ENCODE assay signal across 25 cellular contexts in genomic region chr1:7266561-7266960, GRCh38.
DNase-seq lines count a peak whose midpoint lies in the region; ATAC-seq, FAIRE-seq and TF ChIP-seq lines count a peak whose summit lies in the region.
"Had no signal": no experiment of that assay in that cellular context is flagged by ENCODE, and none has a peak within 500 bp of the region (broad histone marks: within the 10 kb centered on the region; RNA-seq: fewer than 3 reads in every experiment).

No MANE protein-coding gene starts in this region.

- ATAC-seq in HG02623 (IDR thresholded peaks at IDR 0.05; ENCODE audit: unreplicated experiment) = no peak
- no peak for ATAC-seq in HG03469 (IDR thresholded peaks at IDR 0.05; ENCODE audit: unreplicated experiment)
- no peak for ATAC-seq in stimulated activated naive B cell treated with anti-CD40 and anti-IgM and Interleukin-4, amounts not matched to agents 10 μg/mL and 1 μg/mL and 100 μg/mL, for 72 hours (replicated peaks)
- ATAC-seq: CD8-positive, alpha-beta T cell; gastrocnemius medialis; stimulated activated naive CD8-positive, alpha-beta T cell treated with anti-CD3 and anti-CD28 coated beads, Interleukin-15, amount 100 ng/mL, for 72 hours had no signal

- H3K4me1 Mint-ChIP-seq in HFFc6 (ENCODE audit: low read depth) = peaks cover 58% of the 10 kb centered on the region
- H3K4me1 Mint-ChIP-seq in osteocyte (ENCODE audit: unreplicated experiment) = peaks cover 28% of the 10 kb centered on the region
- no peaks in the 10 kb centered on the region for H3K4me1 Mint-ChIP-seq in stimulated activated naive B cell treated with anti-CD40 and anti-IgM and Interleukin-4, amounts not matched to agents 10 μg/mL and 1 μg/mL and 100 μg/mL, for 72 hours
- H3K4me1 Mint-ChIP-seq: stimulated activated naive CD8-positive, alpha-beta T cell treated with anti-CD3 and anti-CD28 coated beads, Interleukin-15, amount 100 ng/mL, for 72 hours had no signal

- peaks cover 5% of the 10 kb centered on the region for H3K9me3 ChIP-seq in keratinocyte (ENCODE audit: control insufficient read depth, low read depth, low read length)
- H3K9me3 ChIP-seq: adrenal gland, neutrophil had no signal

- DNase-seq in HFFc6 (no peak), SW480 (ENCODE audit: low spot score) (peak; percentile 8), keratinocyte (ENCODE audit: low read depth, low spot score) (no peak), osteocyte (ENCODE audit: extremely low spot score, unreplicated experiment) (peak; percentile 46), NCI-H146 (lab: John Stamatoyannopoulos, UW) (no peak)
- DNase-seq in stimulated activated naive B cell treated with anti-CD40 and anti-IgM and Interleukin-4, amounts not matched to agents 10 μg/mL and 1 μg/mL and 100 μg/mL, for 72 hours = no peak
- DNase-seq: activated CD8-positive, alpha-beta memory T cell treated with anti-CD3 and anti-CD28 coated beads, Interleukin-2, amount 50 U/mL, for 48 hours; activated effector memory CD4-positive, alpha-beta T cell treated with Interleukin-2 at 50 U/mL for 16 hours; erythroblast; gastrocnemius medialis; H9; midbrain; NCI-H1417; Right ventricle myocardium superior; spleen; stimulated activated CD4-positive, alpha-beta T cell treated with anti-CD3 and anti-CD28 coated beads, Interleukin-4, amount 100 ng/mL, for 24 hours; stimulated activated naive CD8-positive, alpha-beta T cell treated with anti-CD3 and anti-CD28 coated beads, Interleukin-15, amount 100 ng/mL, for 72 hours; T-helper 1 cell had no signal

- H3K27me3 Mint-ChIP-seq in HFFc6 (ENCODE audit: insufficient read depth) (peaks cover 2% of the 10 kb centered on the region; the same call in 1 of the 2 replicates), osteocyte (ENCODE audit: unreplicated experiment) (no peaks in the 10 kb centered on the region)
- peaks cover 19 to 32% of the 10 kb centered on the region in 2 donors for H3K27me3 Mint-ChIP-seq in stimulated activated naive B cell treated with anti-CD40 and anti-IgM and Interleukin-4, amounts not matched to agents 10 μg/mL and 1 μg/mL and 100 μg/mL, for 72 hours

- dilution Hi-C loops in keratinocyte (cut with MboI; ENCODE audit: extremely low pct_ligation_motif_present, low sequenced_read_pairs) = no loop called here

- no peaks in the 10 kb centered on the region for H4K20me1 ChIP-seq in keratinocyte (ENCODE audit: control insufficient read depth, extremely low read depth, insufficient read depth, low read length)

- H3K27ac ChIP-seq in keratinocyte (ENCODE audit: control insufficient read depth, insufficient read depth, low read length) = peak overlapping the region; percentile 70
- H3K27ac ChIP-seq: cardiac muscle cell, gastrocnemius medialis, neutrophil, spleen, upper lobe of left lung had no signal

- H3K9me1 ChIP-seq in keratinocyte (ENCODE audit: control insufficient read depth, extremely low read depth, insufficient read depth, low read length) = no peaks in the 10 kb centered on the region

- H3K9ac ChIP-seq in keratinocyte (ENCODE audit: control insufficient read depth, extremely low read depth, insufficient read depth, low read length) = peak overlapping the region; percentile 34

- no peaks in the 10 kb centered on the region for H3K27me3 ChIP-seq in keratinocyte (ENCODE audit: control insufficient read depth, extremely low read depth, insufficient read depth, low read length)
- H3K27me3 ChIP-seq: adrenal gland, cardiac muscle cell, upper lobe of left lung had no signal

- H3K27ac Mint-ChIP-seq in HFFc6 = peak overlapping the region; percentile 87
- H3K27ac Mint-ChIP-seq in osteocyte (ENCODE audit: unreplicated experiment) = no peak overlapping the region
- no peak overlapping the region for H3K27ac Mint-ChIP-seq in stimulated activated naive B cell treated with anti-CD40 and anti-IgM and Interleukin-4, amounts not matched to agents 10 μg/mL and 1 μg/mL and 100 μg/mL, for 72 hours
- H3K27ac Mint-ChIP-seq: CD8-positive, alpha-beta T cell had no signal

- H3K4me3 Mint-ChIP-seq in HFFc6 (no peak overlapping the region), osteocyte (ENCODE audit: unreplicated experiment) (no peak overlapping the region)
- no peak overlapping the region for H3K4me3 Mint-ChIP-seq in stimulated activated naive B cell treated with anti-CD40 and anti-IgM and Interleukin-4, amounts not matched to agents 10 μg/mL and 1 μg/mL and 100 μg/mL, for 72 hours
- H3K4me3 Mint-ChIP-seq: CD8-positive, alpha-beta T cell; H9; stimulated activated naive CD8-positive, alpha-beta T cell treated with anti-CD3 and anti-CD28 coated beads, Interleukin-15, amount 100 ng/mL, for 72 hours had no signal

- FAIRE-seq in keratinocyte (lab: Jason Lieb, UNC) = no peak

- no peak overlapping the region for H2AFZ ChIP-seq in keratinocyte (ENCODE audit: control insufficient read depth, low read length)

- H3K4me3 ChIP-seq in keratinocyte (ENCODE audit: control insufficient read depth in 2 of 3, extremely low read depth in 1 of 3, insufficient read depth in 2 of 3, low read depth in 1 of 3, low read length in 3 of 3) = no peak overlapping the region
- H3K4me3 ChIP-seq: adrenal gland, cardiac muscle cell, gastrocnemius medialis, spleen, upper lobe of left lung had no signal

- peaks cover 20% of the 10 kb centered on the region for H3K9me3 Mint-ChIP-seq in HFFc6
- peaks cover 20% of the 10 kb centered on the region for H3K9me3 Mint-ChIP-seq in osteocyte (ENCODE audit: unreplicated experiment)
- H3K9me3 Mint-ChIP-seq in stimulated activated naive B cell treated with anti-CD40 and anti-IgM and Interleukin-4, amounts not matched to agents 10 μg/mL and 1 μg/mL and 100 μg/mL, for 72 hours = peaks cover 12% of the 10 kb centered on the region in 2 donors

- peaks cover 14% of the 10 kb centered on the region for H3K36me3 Mint-ChIP-seq in HFFc6 (ENCODE audit: low read depth)
- H3K36me3 Mint-ChIP-seq in osteocyte (ENCODE audit: unreplicated experiment) = peaks cover 7% of the 10 kb centered on the region
- peaks cover 0 to 3% of the 10 kb centered on the region in 2 donors for H3K36me3 Mint-ChIP-seq in stimulated activated naive B cell treated with anti-CD40 and anti-IgM and Interleukin-4, amounts not matched to agents 10 μg/mL and 1 μg/mL and 100 μg/mL, for 72 hours
- H3K36me3 Mint-ChIP-seq: CD8-positive, alpha-beta T cell had no signal

- peak overlapping the region; percentile 54 for H3K4me2 ChIP-seq in keratinocyte (ENCODE audit: control insufficient read depth, extremely low read depth, insufficient read depth, low read depth, low read length)

- H3K36me3 ChIP-seq in keratinocyte (ENCODE audit: control insufficient read depth in 2 of 2, extremely low read depth in 1 of 2, insufficient read depth in 2 of 2, low read length in 2 of 2) = no peaks in the 10 kb centered on the region
- H3K36me3 ChIP-seq: adrenal gland, cardiac muscle cell, gastrocnemius medialis, neutrophil, spleen, upper lobe of left lung had no signal

- H3K4me1 ChIP-seq in keratinocyte (ENCODE audit: control insufficient read depth, extremely low read depth, insufficient read depth, low read length) = peaks cover 31% of the 10 kb centered on the region
- H3K4me1 ChIP-seq: adrenal gland, spleen, upper lobe of left lung had no signal

- no peaks in the 10 kb centered on the region for H3K79me2 ChIP-seq in keratinocyte (ENCODE audit: control insufficient read depth, insufficient read depth, low read length)

- TF ChIP-seq CTCF in HFFc6 (IDR thresholded peaks at IDR 0.05) (no peak), keratinocyte (optimal IDR thresholded peaks at IDR 0.05 in 1 of 3, IDR thresholded peaks at IDR 0.05 in 1 of 3, conservative IDR thresholded peaks at IDR 0.05 in 1 of 3; ENCODE audit: extremely low read depth in 1 of 3, insufficient read depth in 2 of 3, low read length in 3 of 3) (no peak), osteocyte (IDR thresholded peaks at IDR 0.05) (no peak)

Comparison
In these comparisons a context has a peak if more than half of its experiments do, and no peak if none do; other contexts are left out.
1. DNase-seq: peak in SW480 (single experiment) and osteocyte (single experiment); none in HFFc6 (single experiment), keratinocyte (single experiment), stimulated activated naive B cell treated with anti-CD40 and anti-IgM and Interleukin-4, amounts not matched to agents 10 μg/mL and 1 μg/mL and 100 μg/mL, for 72 hours (single experiment) and NCI-H146 (single experiment).